In genomic region chr6:35165630-35166071, GRCh38 we compare ENCODE assay signal across 13 cellular contexts. TPM values are rescaled to one million over a fixed set of nuclear protein-coding genes. Genes with fewer than 3 reads are reported as not detected.
A peak's percentile ranks its signal among the peaks of the same experiment; 100 is the strongest.
DNase-seq lines count a peak whose midpoint lies in the region; ATAC-seq and TF ChIP-seq lines count a peak whose summit lies in the region.
"Had no signal": no experiment of that assay in that cellular context is flagged by ENCODE, and none has a peak within 500 bp of the region (broad histone marks: within the 10 kb centered on the region; RNA-seq: fewer than 3 reads in every experiment).

No MANE protein-coding gene starts in this region.

- H3K27ac Mint-ChIP-seq in WTC11, result no peak overlapping the region

- H3K27me3 Mint-ChIP-seq in WTC11 (ENCODE audit: low read depth), result peaks cover 14% of the 10 kb centered on the region

- intact Hi-C loops in transverse colon (cut with DNase I; ENCODE audit: low total_unique reads) (no loop called here), OCI-LY7 (cut with micrococcal nuclease; ENCODE audit: unreplicated experiment) (no loop called here)

- no peaks in the 10 kb centered on the region for H3K9me2 ChIP-seq in OCI-LY7 (ENCODE audit: insufficient read depth, low read length)

- H3K79me2 ChIP-seq in OCI-LY7 (ENCODE audit: insufficient read depth, low read depth, low read length), result no peaks in the 10 kb centered on the region

- H3K4me2 ChIP-seq in OCI-LY7 (ENCODE audit: low read length), result no peak overlapping the region

- no peak overlapping the region for H3K4me3 Mint-ChIP-seq in WTC11

- H3K27me3 ChIP-seq in transverse colon, result no peaks in the 10 kb centered on the region

- peaks cover 8 to 22% (median 17%) of the 10 kb centered on the region in 4 donors for H3K4me1 ChIP-seq in transverse colon
- no peaks in the 10 kb centered on the region for H3K4me1 ChIP-seq in OCI-LY7 (ENCODE audit: insufficient read depth, low read length, poor library complexity, severe bottlenecking)

- CTCF ChIA-PET in WTC11 (lab: Charles Lee) (interaction anchor here (1.0 kb wide), 1 partner anchor 39 kb away, joined by 3 read pairs; no protein-coding TSS in a partner anchor), OCI-LY7 (lab: Charles Lee; ENCODE audit: unreplicated experiment) (interaction anchor here (0.5 kb wide), 1 partner anchor 598 kb away, joined by 3 read pairs; no protein-coding TSS in a partner anchor)

- no peaks in the 10 kb centered on the region; the same call in 1 of the 2 replicates for H3K36me3 Mint-ChIP-seq in WTC11

- TF ChIP-seq CTCF in WTC11 (IDR thresholded peaks at IDR 0.05) (no peak), transverse colon (IDR thresholded peaks at IDR 0.05) (no peak), coronary artery (IDR thresholded peaks at IDR 0.05) (no peak), OCI-LY7 (conservative IDR thresholded peaks at IDR 0.05; ENCODE audit: low read length) (no peak)

- peaks cover 16% of the 10 kb centered on the region for H3K9me3 Mint-ChIP-seq in WTC11

- H3K27ac ChIP-seq in transverse colon, result peak overlapping the region; percentile 57 to 88 (median 74)
- no peak overlapping the region for H3K27ac ChIP-seq in coronary artery
- no peak overlapping the region for H3K27ac ChIP-seq in OCI-LY7 (ENCODE audit: low read depth, low read length, poor library complexity, severe bottlenecking)

- H2AFZ ChIP-seq in OCI-LY7 (ENCODE audit: low read length), result no peak overlapping the region

- no peaks in the 10 kb centered on the region for H4K20me1 ChIP-seq in OCI-LY7 (ENCODE audit: insufficient read depth, low read length)

- TF ChIP-seq EP300 in transverse colon (IDR thresholded peaks at IDR 0.05; ENCODE audit: low read depth), result no peak

- in situ Hi-C loops in transverse colon (cut with MboI; ENCODE audit: low pct_ligation_motif_present in 1 of 4, low pct_unique_long_range_greater_than_20kb in 1 of 4, low sequenced_read_pairs in 3 of 4), result no loop called here

- POLR2A ChIA-PET in WTC11 (lab: Charles Lee) (no interaction called here), OCI-LY7 (lab: Charles Lee) (interaction anchor here (0.5 kb wide), 1 partner anchor 190 kb away, joined by 5 read pairs; no protein-coding TSS in a partner anchor)

- peaks cover 18% of the 10 kb centered on the region for H3K4me1 Mint-ChIP-seq in WTC11

- TF ChIP-seq POLR2A in transverse colon (IDR thresholded peaks at IDR 0.05), result no peak

- H3K4me3 ChIP-seq in transverse colon (no peak overlapping the region), coronary artery (no peak overlapping the region), OCI-LY7 (ENCODE audit: low read depth, low read length, poor library complexity, severe bottlenecking) (no peak overlapping the region)

- H3K36me3 ChIP-seq in transverse colon (no peaks in the 10 kb centered on the region), OCI-LY7 (ENCODE audit: insufficient read depth, low read length) (no peaks in the 10 kb centered on the region)

- DNase-seq in NCI-H345 (lab: John Stamatoyannopoulos, UW) (peak; percentile 27), NCI-H345 treated with DMSO at 0.1 percent for 48 hours (lab: John Stamatoyannopoulos, UW; ENCODE audit: unreplicated experiment) (no peak), WTC11 (ENCODE audit: low spot score) (no peak), islet precursor cell (peak; percentile 29), transverse colon (peak; percentile 26), coronary artery (ENCODE audit: low spot score) (no peak), OCI-LY7 (ENCODE audit: low spot score) (no peak)
- DNase-seq: activated CD4-positive, alpha-beta T cell treated with anti-CD3 and anti-CD28 coated beads for 48 hours; activated gamma-delta T cell; KBM-7; substantia nigra had no signal

- ATAC-seq in WTC11, result no peak
- ATAC-seq in HG03025 (IDR thresholded peaks at IDR 0.05; ENCODE audit: low FRiP score, unreplicated experiment), result no peak

- H3K9me3 ChIP-seq in transverse colon, result no peaks in the 10 kb centered on the region
- H3K9me3 ChIP-seq in OCI-LY7 (ENCODE audit: low read length), result no peaks in the 10 kb centered on the region

- no TSS peak for BruUV-seq in OCI-LY7 (replicated peaks; lab: Mats Ljungman, UMichigan)

- 57% methylated on average over 2 of the region's 2 CpGs for WGBS in transverse colon (ENCODE audit: low coverage in 1 of 2), 2 donors

TF ChIP-seq in WTC11, 78 proteins besides CTCF, POLR2A, EP300 and RAD21:
- TF ChIP-seq EMX1 (CRISPR knock-in tag; IDR thresholded peaks at IDR 0.05) (no peak), OVOL2 (CRISPR knock-in tag; IDR thresholded peaks at IDR 0.05; ENCODE audit: borderline replicate concordance) (no peak), GABPB1 (CRISPR knock-in tag; IDR thresholded peaks at IDR 0.05) (peak; percentile 32; the same call in 1 of the 2 replicates), USF2 (CRISPR knock-in tag; IDR thresholded peaks at IDR 0.05) (no peak)
TF ChIP-seq in WTC11: peak in this region for 1.

RNA-seq across cellular contexts. Expression of gene TCP11, which starts 24.5 kb away (rescaled TPM):
- total RNA-seq in WTC11 (2021) (not detected in 3 replicates), transverse colon (under 1 TPM in 1 of 4 donors, not detected in 3; 0.96 TPM), OCI-LY7 (2022) (not detected in 2 replicates)
- total RNA-seq in OCI-LY7 (2014; rRNA removed; shearing (Covaris generic)), result not detected in 2 replicates
- total RNA-seq: NCI-H460 had no signal

RNA-seq across cellular contexts. Expression of gene SCUBE3, which starts 48.1 kb away (rescaled TPM):
- 1.6 to 2.1 TPM (median 1.8 TPM) in 3 replicates for total RNA-seq in WTC11 (2021)
- total RNA-seq in transverse colon, result under 1 TPM; 0.37 to 0.68 (median 0.52) TPM
- not detected in 2 replicates for total RNA-seq in OCI-LY7 (2014; rRNA removed; shearing (Covaris generic))
- not detected in 2 replicates for total RNA-seq in OCI-LY7 (2022)

Comparison
In these comparisons a context has a peak if more than half of its experiments do, and no peak if none do; other contexts are left out.
1. DNase-seq: peak in NCI-H345 (single experiment), islet precursor cell (single experiment) and transverse colon (single experiment); none in NCI-H345 treated with DMSO at 0.1 percent for 48 hours (single experiment), WTC11 (single experiment), coronary artery (single experiment) and OCI-LY7 (single experiment).
2. H3K27ac ChIP-seq: peak in transverse colon (4 of 4); none in coronary artery (0 of 2) and OCI-LY7 (single experiment).